Comparison of ENCODE assay signal across 18 cellular contexts in the genomic region with DNA sequence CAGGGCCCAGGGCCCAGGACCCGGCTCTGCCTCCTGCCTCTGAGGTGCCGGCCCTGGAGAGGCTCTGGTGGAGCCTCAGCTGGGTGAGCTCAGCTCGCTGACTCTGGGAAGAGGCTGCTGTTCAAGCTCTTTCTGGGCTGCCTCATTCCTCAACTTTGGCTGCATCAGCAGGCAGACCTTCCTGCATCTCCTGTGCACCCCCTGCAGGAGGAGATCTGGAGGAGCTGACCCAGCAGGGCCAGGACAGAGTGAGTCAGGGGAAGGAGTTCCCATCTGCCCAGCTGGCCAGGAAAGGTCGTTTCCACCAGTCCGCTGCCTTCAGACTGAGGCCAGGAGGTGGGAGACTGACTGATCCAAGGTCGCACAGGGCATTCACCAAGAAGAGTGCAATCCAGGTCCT. TPM values are rescaled to one million over a fixed set of nuclear protein-coding genes. Genes with fewer than 3 reads are reported as not detected.
A peak's percentile ranks its signal among the peaks of the same experiment; 100 is the strongest.
DNase-seq lines count a peak whose midpoint lies in the region; ATAC-seq and TF ChIP-seq lines count a peak whose summit lies in the region.
"Had no signal": no experiment of that assay in that cellular context is flagged by ENCODE, and none has a peak within 500 bp of the region (broad histone marks: within the 10 kb centered on the region; RNA-seq: fewer than 3 reads in every experiment).

No MANE protein-coding gene starts in this region.

- peaks cover 23% of the 10 kb centered on the region for H3K27me3 ChIP-seq in BJ (ENCODE audit: control insufficient read depth, insufficient read depth, low read length)
- peaks cover 11% of the 10 kb centered on the region for H3K27me3 ChIP-seq in CD8-positive, alpha-beta T cell (ENCODE audit: insufficient read depth, low read length)
- H3K27me3 ChIP-seq: right lobe of liver had no signal

- H3K36me3 Mint-ChIP-seq in WTC11, result no peaks in the 10 kb centered on the region
- H3K36me3 Mint-ChIP-seq in CD8-positive, alpha-beta T cell, result no peaks in the 10 kb centered on the region
- H3K36me3 Mint-ChIP-seq: CD4-positive, CD25-positive, alpha-beta regulatory T cell; naive thymus-derived CD4-positive, alpha-beta T cell had no signal

- H3K4me3 ChIP-seq in BJ (ENCODE audit: low read depth, low read length) (no peak overlapping the region), HEK293 (ENCODE audit: low read depth, low read length) (no peak overlapping the region)
- H3K4me3 ChIP-seq in CD8-positive, alpha-beta T cell (ENCODE audit: low read depth, low read length), result no peak overlapping the region
- H3K4me3 ChIP-seq: right lobe of liver had no signal

- no peak overlapping the region for H3K27ac ChIP-seq in HEK293 (ENCODE audit: extremely low read depth, low read depth, low read length)
- no peak overlapping the region for H3K27ac ChIP-seq in CD8-positive, alpha-beta T cell (ENCODE audit: low read depth, low read length)
- H3K27ac ChIP-seq: right lobe of liver had no signal

- H3K36me3 ChIP-seq in BJ (ENCODE audit: control insufficient read depth, insufficient read depth, low read length) (no peaks in the 10 kb centered on the region), HEK293 (ENCODE audit: control insufficient read depth in 2 of 2, insufficient read depth in 1 of 2, low read length in 2 of 2) (no peaks in the 10 kb centered on the region)
- H3K36me3 ChIP-seq in CD8-positive, alpha-beta T cell (ENCODE audit: insufficient read depth, low read length), result no peaks in the 10 kb centered on the region
- H3K36me3 ChIP-seq: right lobe of liver had no signal

- POLR2A ChIA-PET in BJ (lab: Charles Lee) (no interaction called here), HEK293 (lab: Yijun Ruan, JAX) (no interaction called here), WTC11 (lab: Charles Lee) (interaction anchor here (0.6 kb wide), 1 partner anchor 208 kb away, joined by 3 read pairs; no protein-coding TSS in a partner anchor)
- POLR2A ChIA-PET in CD8-positive, alpha-beta T cell (lab: Charles Lee), result no interaction called here

- H3K4me1 Mint-ChIP-seq in WTC11, result peaks cover 29% of the 10 kb centered on the region
- no peaks in the 10 kb centered on the region for H3K4me1 Mint-ChIP-seq in CD8-positive, alpha-beta T cell (ENCODE audit: low read depth)
- H3K4me1 Mint-ChIP-seq: CD4-positive, CD25-positive, alpha-beta regulatory T cell had no signal

- TF ChIP-seq CTCF in BJ (IDR thresholded peaks at IDR 0.05; ENCODE audit: insufficient read depth, low read depth, low read length) (peak; percentile 19; the same call in 1 of the 2 replicates), HEK293 (tag by site-specific recombination; IDR thresholded peaks at IDR 0.05) (peak; percentile 22; the same call in 1 of the 2 replicates), WTC11 (IDR thresholded peaks at IDR 0.05) (no peak)
- no peak for TF ChIP-seq CTCF in CD8-positive, alpha-beta T cell (IDR thresholded peaks at IDR 0.05)

- intact Hi-C loops in CD8-positive, alpha-beta T cell (cut with DNase I, micrococcal nuclease), result no loop called here

- H3K4me3 Mint-ChIP-seq in WTC11, result no peak overlapping the region
- H3K4me3 Mint-ChIP-seq in CD8-positive, alpha-beta T cell, result no peak overlapping the region
- H3K4me3 Mint-ChIP-seq: CD4-positive, CD25-positive, alpha-beta regulatory T cell; naive thymus-derived CD4-positive, alpha-beta T cell had no signal

- H3K9me3 Mint-ChIP-seq in WTC11, result no peaks in the 10 kb centered on the region
- H3K9me3 Mint-ChIP-seq in CD8-positive, alpha-beta T cell, result no peaks in the 10 kb centered on the region

- CTCF ChIA-PET in BJ (lab: Yijun Ruan, JAX) (no interaction called here), HEK293 (lab: Yijun Ruan, JAX) (interaction anchor here (0.7 to 3.9 kb wide), 2 partner anchors 12 to 37 kb away, joined by 3 to 31 read pairs; partner anchors contain the start of gene CRHR1), WTC11 (lab: Charles Lee) (interaction anchor here (0.6 to 6.7 kb wide), 27 partner anchors 11 to 155 kb away, joined by 3 to 87 read pairs (median 5); partner anchors contain the start of genes CRHR1 and MAPT)
- CTCF ChIA-PET in CD8-positive, alpha-beta T cell (lab: Charles Lee), result interaction anchor here (1.2 kb wide), 1 partner anchor 155 kb away, joined by 4 read pairs; no protein-coding TSS in a partner anchor

- H3K27ac Mint-ChIP-seq in WTC11, result no peak overlapping the region
- no peak overlapping the region for H3K27ac Mint-ChIP-seq in CD8-positive, alpha-beta T cell
- H3K27ac Mint-ChIP-seq: CD4-positive, CD25-positive, alpha-beta regulatory T cell; naive thymus-derived CD4-positive, alpha-beta T cell had no signal

- peaks cover 3% of the 10 kb centered on the region; the same call in 1 of the 2 replicates for H3K4me1 ChIP-seq in HEK293 (ENCODE audit: control insufficient read depth, insufficient read depth, low read length)
- H3K4me1 ChIP-seq in CD8-positive, alpha-beta T cell (ENCODE audit: insufficient read depth, low read length), result no peaks in the 10 kb centered on the region
- H3K4me1 ChIP-seq: right lobe of liver had no signal

- ATAC-seq in WTC11 (peak; percentile 81), HG02973 (IDR thresholded peaks at IDR 0.05; ENCODE audit: unreplicated experiment) (no peak)
- ATAC-seq in CD8-positive, alpha-beta T cell, result no peak
- ATAC-seq: left cardiac atrium; naive thymus-derived CD4-positive, alpha-beta T cell; stimulated activated naive CD8-positive, alpha-beta T cell treated with anti-CD3 and anti-CD28 coated beads, Interleukin-15, Interleukin-2, amounts not matched to agents 100 U/mL and 50 U/mL, for 24 hours had no signal

- no peaks in the 10 kb centered on the region for H3K9me3 ChIP-seq in HEK293 (ENCODE audit: control insufficient read depth, insufficient read depth, low read depth, low read length)
- no peaks in the 10 kb centered on the region for H3K9me3 ChIP-seq in CD8-positive, alpha-beta T cell (ENCODE audit: low read length)
- H3K9me3 ChIP-seq: right lobe of liver had no signal

- DNase-seq in BJ (ENCODE audit: low read depth) (no peak), WTC11 (ENCODE audit: low spot score) (peak; percentile 56), kidney tubule cell (ENCODE audit: low spot score) (peak; percentile 29)
- no peak for DNase-seq in CD8-positive, alpha-beta T cell
- no peak for DNase-seq in activated CD4-positive, alpha-beta T cell treated with anti-CD3 and anti-CD28 coated beads for 4 hours
- no peak for DNase-seq in stimulated activated CD4-positive, alpha-beta T cell treated with anti-CD3 and anti-CD28 coated beads, Interleukin-12 subunit alpha, Interleukin-12 subunit beta, amount 100 ng/mL, for 4 hours
- DNase-seq: activated CD4-positive, alpha-beta T cell treated with anti-CD3 and anti-CD28 coated beads for 1 hour; CD4-positive, CD25-positive, alpha-beta regulatory T cell; effector CD4-positive, alpha-beta T cell; Karpas-422; left cardiac atrium; naive thymus-derived CD4-positive, alpha-beta T cell; NCI-H2081; right lobe of liver; stimulated activated naive CD8-positive, alpha-beta T cell treated with anti-CD3 and anti-CD28 coated beads, Interleukin-15, Interleukin-2, amounts not matched to agents 100 U/mL and 50 U/mL, for 24 hours had no signal

- peaks cover 2% of the 10 kb centered on the region; the same call in 1 of the 2 replicates for H3K27me3 Mint-ChIP-seq in WTC11 (ENCODE audit: low read depth)
- peaks cover 43% of the 10 kb centered on the region for H3K27me3 Mint-ChIP-seq in CD8-positive, alpha-beta T cell (ENCODE audit: low read depth)

TF ChIP-seq in HEK293, 187 proteins besides CTCF, POLR2A, EP300 and RAD21 (continues in another document):
- TF ChIP-seq ZXDB (tag by site-specific recombination; IDR thresholded peaks at IDR 0.05) (no peak), ZBTB49 (tag by site-specific recombination; IDR thresholded peaks at IDR 0.05; ENCODE audit: low read depth) (no peak)

TF ChIP-seq in WTC11, 78 proteins besides CTCF, POLR2A, EP300 and RAD21 (continues in another document):
- TF ChIP-seq ATF1 (CRISPR knock-in tag; IDR thresholded peaks at IDR 0.05) (no peak), EMX1 (CRISPR knock-in tag; IDR thresholded peaks at IDR 0.05) (no peak)
- TF ChIP-seq, protein P1, sequence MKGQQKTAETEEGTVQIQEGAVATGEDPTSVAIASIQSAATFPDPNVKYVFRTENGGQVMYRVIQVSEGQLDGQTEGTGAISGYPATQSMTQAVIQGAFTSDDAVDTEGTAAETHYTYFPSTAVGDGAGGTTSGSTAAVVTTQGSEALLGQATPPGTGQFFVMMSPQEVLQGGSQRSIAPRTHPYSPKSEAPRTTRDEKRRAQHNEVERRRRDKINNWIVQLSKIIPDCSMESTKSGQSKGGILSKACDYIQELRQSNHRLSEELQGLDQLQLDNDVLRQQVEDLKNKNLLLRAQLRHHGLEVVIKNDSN (CRISPR knock-in tag; IDR thresholded peaks at IDR 0.05), result no peak
- TF ChIP-seq, protein P2, sequence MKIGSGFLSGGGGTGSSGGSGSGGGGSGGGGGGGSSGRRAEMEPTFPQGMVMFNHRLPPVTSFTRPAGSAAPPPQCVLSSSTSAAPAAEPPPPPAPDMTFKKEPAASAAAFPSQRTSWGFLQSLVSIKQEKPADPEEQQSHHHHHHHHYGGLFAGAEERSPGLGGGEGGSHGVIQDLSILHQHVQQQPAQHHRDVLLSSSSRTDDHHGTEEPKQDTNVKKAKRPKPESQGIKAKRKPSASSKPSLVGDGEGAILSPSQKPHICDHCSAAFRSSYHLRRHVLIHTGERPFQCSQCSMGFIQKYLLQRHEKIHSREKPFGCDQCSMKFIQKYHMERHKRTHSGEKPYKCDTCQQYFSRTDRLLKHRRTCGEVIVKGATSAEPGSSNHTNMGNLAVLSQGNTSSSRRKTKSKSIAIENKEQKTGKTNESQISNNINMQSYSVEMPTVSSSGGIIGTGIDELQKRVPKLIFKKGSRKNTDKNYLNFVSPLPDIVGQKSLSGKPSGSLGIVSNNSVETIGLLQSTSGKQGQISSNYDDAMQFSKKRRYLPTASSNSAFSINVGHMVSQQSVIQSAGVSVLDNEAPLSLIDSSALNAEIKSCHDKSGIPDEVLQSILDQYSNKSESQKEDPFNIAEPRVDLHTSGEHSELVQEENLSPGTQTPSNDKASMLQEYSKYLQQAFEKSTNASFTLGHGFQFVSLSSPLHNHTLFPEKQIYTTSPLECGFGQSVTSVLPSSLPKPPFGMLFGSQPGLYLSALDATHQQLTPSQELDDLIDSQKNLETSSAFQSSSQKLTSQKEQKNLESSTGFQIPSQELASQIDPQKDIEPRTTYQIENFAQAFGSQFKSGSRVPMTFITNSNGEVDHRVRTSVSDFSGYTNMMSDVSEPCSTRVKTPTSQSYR (CRISPR knock-in tag; IDR thresholded peaks at IDR 0.05), result no peak

RNA-seq across cellular contexts. Expression of gene CRHR1, which starts 10.7 kb away (rescaled TPM):
- polyA plus RNA-seq in BJ (2011; rRNA removed), result not detected in 2 replicates
- not detected in 2 replicates for polyA minus RNA-seq in BJ (2011; rRNA and poly(A)+ RNA removed)
- total RNA-seq in WTC11 (2021), result 0.92 to 1.6 TPM (median 1.5 TPM) in 3 replicates
- total RNA-seq in CD8-positive, alpha-beta T cell, result not detected
- total RNA-seq: aorta; CD4-positive, CD25-positive, alpha-beta regulatory T cell; left cardiac atrium; naive thymus-derived CD4-positive, alpha-beta T cell; right lobe of liver had no signal
- polyA plus RNA-seq: aorta; CD4-positive, CD25-positive, alpha-beta regulatory T cell; naive thymus-derived CD4-positive, alpha-beta T cell had no signal

RNA-seq across cellular contexts. Expression of gene SPPL2C, which starts 49.8 kb away (rescaled TPM):
- not detected in 2 replicates for polyA plus RNA-seq in BJ (2011; rRNA removed)
- not detected in 2 replicates for polyA minus RNA-seq in BJ (2011; rRNA and poly(A)+ RNA removed)
- total RNA-seq in WTC11 (2021), result not detected in 3 replicates
- not detected for total RNA-seq in CD8-positive, alpha-beta T cell
- total RNA-seq: aorta; CD4-positive, CD25-positive, alpha-beta regulatory T cell; left cardiac atrium; naive thymus-derived CD4-positive, alpha-beta T cell; right lobe of liver had no signal
- polyA plus RNA-seq: aorta; CD4-positive, CD25-positive, alpha-beta regulatory T cell; naive thymus-derived CD4-positive, alpha-beta T cell had no signal

Comparison
In these comparisons a context has a peak if more than half of its experiments do, and no peak if none do; other contexts are left out.
1. DNase-seq: peak in WTC11 (single experiment) and kidney tubule cell (single experiment); none in BJ (single experiment), CD8-positive, alpha-beta T cell (0 of 7), activated CD4-positive, alpha-beta T cell treated with anti-CD3 and anti-CD28 coated beads for 4 hours (0 of 2) and stimulated activated CD4-positive, alpha-beta T cell treated with anti-CD3 and anti-CD28 coated beads, Interleukin-12 subunit alpha, Interleukin-12 subunit beta, amount 100 ng/mL, for 4 hours (single experiment).
2. CTCF ChIP-seq: peak in BJ (single experiment) and HEK293 (single experiment); none in WTC11 (single experiment) and CD8-positive, alpha-beta T cell (single experiment).